Comparison of ENCODE assay signal across 1 cellular context in the genomic region with DNA sequence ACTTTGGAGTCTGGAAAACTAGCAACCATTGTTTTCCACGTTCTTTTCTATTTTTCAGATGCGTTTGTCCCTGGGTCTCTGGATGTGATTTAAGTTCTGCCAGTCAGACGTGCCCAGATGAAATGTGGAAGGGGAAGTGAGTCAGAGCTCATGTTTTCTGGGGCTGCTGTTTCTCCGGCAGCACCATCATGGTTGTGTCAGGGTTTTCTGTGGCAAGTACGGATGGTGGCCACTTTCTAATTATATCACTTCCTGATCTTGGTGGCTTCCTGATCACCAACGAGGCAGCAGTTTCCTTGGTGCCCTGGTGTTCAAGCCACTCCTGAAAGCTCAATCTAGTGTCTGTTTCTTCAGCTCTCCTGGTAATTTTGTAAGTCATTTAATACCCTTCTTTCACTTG.
TF ChIP-seq lines count a peak whose summit lies in the region.

No MANE protein-coding gene starts in this region.

TF ChIP-seq in WTC11, 78 proteins besides CTCF, POLR2A, EP300 and RAD21 (continued from another document):
- TF ChIP-seq GABPB1 (CRISPR knock-in tag; IDR thresholded peaks at IDR 0.05) (no peak), ZNF219 (CRISPR knock-in tag; IDR thresholded peaks at IDR 0.05; ENCODE audit: borderline replicate concordance) (no peak)
- TF ChIP-seq, protein P1, sequence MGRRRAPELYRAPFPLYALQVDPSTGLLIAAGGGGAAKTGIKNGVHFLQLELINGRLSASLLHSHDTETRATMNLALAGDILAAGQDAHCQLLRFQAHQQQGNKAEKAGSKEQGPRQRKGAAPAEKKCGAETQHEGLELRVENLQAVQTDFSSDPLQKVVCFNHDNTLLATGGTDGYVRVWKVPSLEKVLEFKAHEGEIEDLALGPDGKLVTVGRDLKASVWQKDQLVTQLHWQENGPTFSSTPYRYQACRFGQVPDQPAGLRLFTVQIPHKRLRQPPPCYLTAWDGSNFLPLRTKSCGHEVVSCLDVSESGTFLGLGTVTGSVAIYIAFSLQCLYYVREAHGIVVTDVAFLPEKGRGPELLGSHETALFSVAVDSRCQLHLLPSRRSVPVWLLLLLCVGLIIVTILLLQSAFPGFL (CRISPR knock-in tag; IDR thresholded peaks at IDR 0.05; ENCODE audit: borderline replicate concordance): no peak
